ENCODE assay signal across 7 cellular contexts in genomic region chr16:2129890-2130447, GRCh38. TPM values are rescaled to one million over a fixed set of nuclear protein-coding genes. Genes with fewer than 3 reads are reported as not detected.
DNase-seq lines count a peak whose midpoint lies in the region; ATAC-seq and TF ChIP-seq lines count a peak whose summit lies in the region.
"Not testable (repeated sequence)": the region's sequence is repeated elsewhere in the genome, so short reads cannot be mapped to it uniquely, and the experiment has no call there.

No MANE protein-coding gene starts in this region.

- intact Hi-C loops in gastrocnemius medialis (cut with DNase I; ENCODE audit: low total_unique reads); tibial artery (cut with DNase I; ENCODE audit: low total_unique reads): not testable (repeated sequence)

- H3K27ac ChIP-seq in WERI-Rb-1: peak overlapping the region; percentile 68
- peak overlapping the region; percentile 81 to 91 (median 85) for H3K27ac ChIP-seq in gastrocnemius medialis
- peak overlapping the region; percentile 66 to 76 for H3K27ac ChIP-seq in tibial artery

- peak overlapping the region; percentile 40 for H3K4me3 Mint-ChIP-seq in chondrocyte (ENCODE audit: unreplicated experiment)
- not testable (repeated sequence) for H3K4me3 Mint-ChIP-seq in nephron progenitor cell

- H3K9me3 ChIP-seq in WERI-Rb-1 (ENCODE audit: severe bottlenecking); gastrocnemius medialis; tibial artery: not testable (repeated sequence)

- peak; percentile 37 for DNase-seq in G401 (ENCODE audit: low spot score)
- peak; percentile 53 for DNase-seq in WERI-Rb-1
- not testable (repeated sequence) for DNase-seq in chondrocyte (ENCODE audit: low spot score); nephron progenitor cell; gastrocnemius medialis; tibial artery
- DNase-seq in fibroblast of villous mesenchyme (ENCODE audit: low read depth): peak; percentile 56

- not testable (repeated sequence) for H3K27me3 Mint-ChIP-seq in chondrocyte (ENCODE audit: low read depth); nephron progenitor cell (ENCODE audit: low read depth, poor library complexity)

- in situ Hi-C loops in G401 (cut with HindIII; ENCODE audit: low sequenced_read_pairs); gastrocnemius medialis (cut with MboI; ENCODE audit: low sequenced_read_pairs in 4 of 4): not testable (repeated sequence)

- H3K27ac Mint-ChIP-seq in chondrocyte (ENCODE audit: unreplicated experiment) (peak overlapping the region; percentile 92), nephron progenitor cell (peak overlapping the region; percentile 85)

- not testable (repeated sequence) for TF ChIP-seq CTCF in WERI-Rb-1 (IDR thresholded peaks at IDR 0.05; ENCODE audit: low read depth, low read length); chondrocyte (IDR thresholded peaks at IDR 0.05); fibroblast of villous mesenchyme (IDR thresholded peaks at IDR 0.05; ENCODE audit: insufficient read depth, low read depth, low read length); nephron progenitor cell (IDR thresholded peaks at IDR 0.05); gastrocnemius medialis (IDR thresholded peaks at IDR 0.05 in 4 of 5, conservative IDR thresholded peaks at IDR 0.05 in 1 of 5); tibial artery (IDR thresholded peaks at IDR 0.05)

- not testable (repeated sequence) for H3K36me3 Mint-ChIP-seq in chondrocyte (ENCODE audit: low read depth); nephron progenitor cell (ENCODE audit: low read depth)

- TF ChIP-seq POLR2A in gastrocnemius medialis (IDR thresholded peaks at IDR 0.05): not testable (repeated sequence)

- H3K4me1 Mint-ChIP-seq in chondrocyte (ENCODE audit: low read depth) (peaks cover 44% of the 10 kb centered on the region), nephron progenitor cell (peaks cover 50% of the 10 kb centered on the region)

- not testable (repeated sequence) for H3K9me3 Mint-ChIP-seq in chondrocyte (ENCODE audit: low read depth); nephron progenitor cell

- not testable (repeated sequence) for H3K27me3 ChIP-seq in WERI-Rb-1 (ENCODE audit: insufficient read depth, low read depth, severe bottlenecking); gastrocnemius medialis; tibial artery

- H3K36me3 ChIP-seq in WERI-Rb-1, gastrocnemius medialis, tibial artery: not testable (repeated sequence)

- not testable (repeated sequence) for ATAC-seq in gastrocnemius medialis

- peak overlapping the region; percentile 19; the same call in 1 of the 2 replicates for H3K4me3 ChIP-seq in WERI-Rb-1 (ENCODE audit: low read depth, low read length)
- not testable (repeated sequence) for H3K4me3 ChIP-seq in fibroblast of villous mesenchyme (ENCODE audit: low read depth, low read length)
- H3K4me3 ChIP-seq in gastrocnemius medialis: peak overlapping the region in 1 of 4 donors; percentile 13
- peak overlapping the region in 1 of 2 donors; percentile 4 for H3K4me3 ChIP-seq in tibial artery

- H3K4me1 ChIP-seq in gastrocnemius medialis (peaks cover 46 to 72% of the 10 kb centered on the region in 2 donors), tibial artery (peaks cover 14 to 77% (median 56%) of the 10 kb centered on the region in 4 donors)

RNA-seq across cellular contexts. Expression of gene PKD1, which starts 5.7 kb away (rescaled TPM):
- 42.0 and 113 TPM in 2 replicates for total RNA-seq in G401 (2014; rRNA removed; shearing (Covaris generic))
- 131 to 230 TPM (median 216 TPM) in 3 replicates for total RNA-seq in chondrocyte
- total RNA-seq in fibroblast of villous mesenchyme: 139 and 191 TPM in 2 replicates
- total RNA-seq in gastrocnemius medialis: 100 to 1,000 TPM; 168 to 376 (median 339) TPM

RNA-seq across cellular contexts. Expression of gene RAB26, which starts 18.5 kb away (rescaled TPM):
- total RNA-seq in G401 (2014; rRNA removed; shearing (Covaris generic)): 46.8 and 55.2 TPM in 2 replicates
- total RNA-seq in chondrocyte (0.28 to 1.1 TPM (median 0.80 TPM) in 3 replicates), fibroblast of villous mesenchyme (0.97 and 1.3 TPM in 2 replicates), gastrocnemius medialis (1 to 10 TPM in 2 of 4 donors, not detected in 2; 1.3 to 4.2 TPM)

RNA-seq across cellular contexts. Expression of gene TRAF7, which starts 25.6 kb away (rescaled TPM):
- total RNA-seq in G401 (2014; rRNA removed; shearing (Covaris generic)): 76.1 and 99.9 TPM in 2 replicates
- total RNA-seq in chondrocyte (62.1 to 71.3 TPM (median 63.4 TPM) in 3 replicates), fibroblast of villous mesenchyme (52.2 and 62.6 TPM in 2 replicates), gastrocnemius medialis (10 to 100 TPM; 39.5 to 71.4 (median 55.9) TPM)
